1 cellular context compared by ENCODE assay signal in the genomic region with DNA sequence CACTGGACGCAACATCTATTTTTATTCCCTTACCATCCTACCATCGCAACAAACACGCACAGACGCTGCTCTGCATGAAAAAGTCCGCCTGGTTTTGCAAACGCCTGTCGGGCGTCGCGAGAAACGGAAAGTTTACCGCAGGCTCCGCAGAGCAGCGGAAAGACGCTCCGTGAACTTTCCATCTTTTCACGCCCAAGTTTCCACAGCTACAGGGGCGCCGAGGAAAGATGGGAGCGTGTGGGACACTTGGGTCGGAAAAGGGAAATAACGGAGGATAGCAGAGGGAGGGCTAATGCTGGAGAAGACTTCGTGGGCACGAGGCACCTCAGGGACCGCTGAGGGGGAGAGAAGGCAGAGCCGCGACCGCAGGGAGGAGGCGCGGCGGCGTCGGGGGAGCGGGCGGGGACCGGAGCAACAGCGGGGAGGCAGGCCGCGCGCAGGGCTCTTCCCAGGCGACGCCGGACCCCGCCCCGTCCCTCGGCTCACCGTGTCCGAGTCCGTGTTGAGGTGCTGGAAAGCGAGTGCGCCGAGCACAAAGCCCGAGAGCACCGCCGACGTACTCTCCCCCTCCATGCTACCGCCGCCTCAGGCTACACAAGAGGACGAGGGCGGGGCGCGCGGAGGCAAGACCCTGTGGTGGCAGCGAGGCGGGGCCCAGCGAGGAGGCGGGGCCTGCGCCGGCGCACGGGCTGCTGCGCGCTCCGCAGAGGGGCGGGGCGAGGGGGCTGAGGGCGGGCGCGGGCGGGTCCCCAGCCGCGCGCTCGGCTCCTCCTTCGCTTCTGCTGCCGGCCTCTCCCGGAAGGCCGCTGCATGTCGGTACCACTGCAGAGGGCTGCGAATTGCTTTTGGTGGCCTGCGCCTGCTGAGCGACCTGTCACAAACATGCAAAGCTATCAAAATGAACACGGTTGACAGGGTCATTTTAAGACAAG.
TF ChIP-seq lines count a peak whose summit lies in the region.

A gene (minus strand): TSS at position 601 of the 932 bp plus-strand sequence. CDS start 28 bp downstream, at position 573.

TF ChIP-seq in HepG2, 621 proteins besides CTCF, POLR2A, EP300 and RAD21 (continued from another document and continues in another):
- TF ChIP-seq, protein P1, sequence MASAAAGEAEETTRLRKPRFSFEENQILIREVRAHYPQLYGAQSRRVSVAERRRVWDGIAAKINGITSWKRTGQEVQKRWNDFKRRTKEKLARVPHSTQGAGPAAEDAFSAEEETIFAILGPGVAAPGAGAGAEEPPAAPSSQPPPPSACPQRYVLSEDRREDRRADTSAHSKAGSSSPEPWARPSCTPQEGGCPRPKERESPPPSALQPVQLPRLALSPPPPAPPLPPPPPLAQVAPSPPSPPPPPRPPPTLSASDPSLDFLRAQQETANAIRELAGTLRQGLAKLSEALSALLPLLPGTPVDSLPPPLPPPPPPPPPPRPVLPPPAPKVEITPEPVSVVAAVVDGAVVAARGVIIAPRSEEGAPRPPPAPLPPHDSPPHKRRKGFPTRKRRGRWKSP (CRISPR knock-in tag; IDR thresholded peaks at IDR 0.05), result peak; percentile 94
- TF ChIP-seq, protein P2, sequence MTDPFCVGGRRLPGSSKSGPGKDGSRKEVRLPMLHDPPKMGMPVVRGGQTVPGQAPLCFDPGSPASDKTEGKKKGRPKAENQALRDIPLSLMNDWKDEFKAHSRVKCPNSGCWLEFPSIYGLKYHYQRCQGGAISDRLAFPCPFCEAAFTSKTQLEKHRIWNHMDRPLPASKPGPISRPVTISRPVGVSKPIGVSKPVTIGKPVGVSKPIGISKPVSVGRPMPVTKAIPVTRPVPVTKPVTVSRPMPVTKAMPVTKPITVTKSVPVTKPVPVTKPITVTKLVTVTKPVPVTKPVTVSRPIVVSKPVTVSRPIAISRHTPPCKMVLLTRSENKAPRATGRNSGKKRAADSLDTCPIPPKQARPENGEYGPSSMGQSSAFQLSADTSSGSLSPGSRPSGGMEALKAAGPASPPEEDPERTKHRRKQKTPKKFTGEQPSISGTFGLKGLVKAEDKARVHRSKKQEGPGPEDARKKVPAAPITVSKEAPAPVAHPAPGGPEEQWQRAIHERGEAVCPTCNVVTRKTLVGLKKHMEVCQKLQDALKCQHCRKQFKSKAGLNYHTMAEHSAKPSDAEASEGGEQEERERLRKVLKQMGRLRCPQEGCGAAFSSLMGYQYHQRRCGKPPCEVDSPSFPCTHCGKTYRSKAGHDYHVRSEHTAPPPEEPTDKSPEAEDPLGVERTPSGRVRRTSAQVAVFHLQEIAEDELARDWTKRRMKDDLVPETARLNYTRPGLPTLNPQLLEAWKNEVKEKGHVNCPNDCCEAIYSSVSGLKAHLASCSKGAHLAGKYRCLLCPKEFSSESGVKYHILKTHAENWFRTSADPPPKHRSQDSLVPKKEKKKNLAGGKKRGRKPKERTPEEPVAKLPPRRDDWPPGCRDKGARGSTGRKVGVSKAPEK (CRISPR knock-in tag; IDR thresholded peaks at IDR 0.05; ENCODE audit: borderline replicate concordance), result no peak
- TF ChIP-seq PCBP1 (IDR thresholded peaks at IDR 0.05; ENCODE audit: borderline replicate concordance, low read depth, low read length) (no peak), ZNF746 (CRISPR knock-in tag; IDR thresholded peaks at IDR 0.05) (peak; percentile 84), ZNF614 (CRISPR knock-in tag; IDR thresholded peaks at IDR 0.05; ENCODE audit: borderline replicate concordance) (peak; percentile 78), MAZ (IDR thresholded peaks at IDR 0.05; ENCODE audit: borderline replicate concordance, low read depth, low read length) (peak; percentile 68), MAZ (CRISPR knock-in tag; IDR thresholded peaks at IDR 0.05; ENCODE audit: low read depth) (peak; percentile 92), ARNT2 (CRISPR knock-in tag; IDR thresholded peaks at IDR 0.05; ENCODE audit: low read depth) (peak; percentile 82), ZNF468 (CRISPR knock-in tag; IDR thresholded peaks at IDR 0.05) (0 out of 2 replicates have a peak, but pooled peaks have one; percentile 70), CEBPG (CRISPR knock-in tag; IDR thresholded peaks at IDR 0.05) (no peak), ZNF883 (CRISPR knock-in tag; IDR thresholded peaks at IDR 0.05; ENCODE audit: not compliant biosample characterization) (peak; percentile 96), ZSCAN20 (CRISPR knock-in tag; IDR thresholded peaks at IDR 0.05; ENCODE audit: borderline replicate concordance) (0 out of 2 replicates have a peak, but pooled peaks have one; percentile 74), ARNTL (CRISPR knock-in tag; IDR thresholded peaks at IDR 0.05) (no peak), ZNF768 (CRISPR knock-in tag; IDR thresholded peaks at IDR 0.05) (peak; percentile 59; the same call in 1 of the 2 replicates), SOX13 (IDR thresholded peaks at IDR 0.05) (peak; percentile 48; the same call in 1 of the 2 replicates), SOX13 (CRISPR knock-in tag; conservative IDR thresholded peaks at IDR 0.05 in 1 of 2, IDR thresholded peaks at IDR 0.05 in 1 of 2) (no peak; a peak in 2 of 4 replicates), ZSCAN12 (CRISPR knock-in tag; IDR thresholded peaks at IDR 0.05) (no peak), BORCS8-MEF2B (CRISPR knock-in tag; IDR thresholded peaks at IDR 0.05) (peak; percentile 96), NFKBIZ (CRISPR knock-in tag; IDR thresholded peaks at IDR 0.05) (0 out of 2 replicates have a peak, but pooled peaks have one; percentile 62), SATB2 (CRISPR knock-in tag; IDR thresholded peaks at IDR 0.05) (0 out of 2 replicates have a peak, but pooled peaks have one; percentile 27), CBX2 (IDR thresholded peaks at IDR 0.05; ENCODE audit: low read depth, low read length) (no peak), CBX2 (CRISPR knock-in tag; IDR thresholded peaks at IDR 0.05; ENCODE audit: low read depth) (peak; percentile 78; the same call in 1 of the 2 replicates), FOSL2 (CRISPR knock-in tag; IDR thresholded peaks at IDR 0.05) (peak; percentile 29), ZNF619 (CRISPR knock-in tag; IDR thresholded peaks at IDR 0.05) (peak; percentile 94; the same call in 1 of the 2 replicates), ZNF441 (CRISPR knock-in tag; IDR thresholded peaks at IDR 0.05; ENCODE audit: borderline replicate concordance) (0 out of 2 replicates have a peak, but pooled peaks have one; percentile 25), KDM2A (CRISPR knock-in tag; IDR thresholded peaks at IDR 0.05; ENCODE audit: borderline replicate concordance, low read depth) (peak; percentile 89), ZNF451 (CRISPR knock-in tag; IDR thresholded peaks at IDR 0.05) (0 out of 2 replicates have a peak, but pooled peaks have one; percentile 83), KAT7 (CRISPR knock-in tag; IDR thresholded peaks at IDR 0.05; ENCODE audit: borderline replicate concordance) (peak; percentile 79; the same call in 1 of the 2 replicates), SRY (CRISPR knock-in tag; IDR thresholded peaks at IDR 0.05) (peak; percentile 91; the same call in 1 of the 2 replicates)
- TF ChIP-seq, protein P3, sequence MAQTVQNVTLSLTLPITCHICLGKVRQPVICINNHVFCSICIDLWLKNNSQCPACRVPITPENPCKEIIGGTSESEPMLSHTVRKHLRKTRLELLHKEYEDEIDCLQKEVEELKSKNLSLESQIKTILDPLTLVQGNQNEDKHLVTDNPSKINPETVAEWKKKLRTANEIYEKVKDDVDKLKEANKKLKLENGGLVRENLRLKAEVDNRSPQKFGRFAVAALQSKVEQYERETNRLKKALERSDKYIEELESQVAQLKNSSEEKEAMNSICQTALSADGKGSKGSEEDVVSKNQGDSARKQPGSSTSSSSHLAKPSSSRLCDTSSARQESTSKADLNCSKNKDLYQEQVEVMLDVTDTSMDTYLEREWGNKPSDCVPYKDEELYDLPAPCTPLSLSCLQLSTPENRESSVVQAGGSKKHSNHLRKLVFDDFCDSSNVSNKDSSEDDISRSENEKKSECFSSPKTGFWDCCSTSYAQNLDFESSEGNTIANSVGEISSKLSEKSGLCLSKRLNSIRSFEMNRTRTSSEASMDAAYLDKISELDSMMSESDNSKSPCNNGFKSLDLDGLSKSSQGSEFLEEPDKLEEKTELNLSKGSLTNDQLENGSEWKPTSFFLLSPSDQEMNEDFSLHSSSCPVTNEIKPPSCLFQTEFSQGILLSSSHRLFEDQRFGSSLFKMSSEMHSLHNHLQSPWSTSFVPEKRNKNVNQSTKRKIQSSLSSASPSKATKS (CRISPR knock-in tag; IDR thresholded peaks at IDR 0.05), result no peak
- TF ChIP-seq, protein P4, sequence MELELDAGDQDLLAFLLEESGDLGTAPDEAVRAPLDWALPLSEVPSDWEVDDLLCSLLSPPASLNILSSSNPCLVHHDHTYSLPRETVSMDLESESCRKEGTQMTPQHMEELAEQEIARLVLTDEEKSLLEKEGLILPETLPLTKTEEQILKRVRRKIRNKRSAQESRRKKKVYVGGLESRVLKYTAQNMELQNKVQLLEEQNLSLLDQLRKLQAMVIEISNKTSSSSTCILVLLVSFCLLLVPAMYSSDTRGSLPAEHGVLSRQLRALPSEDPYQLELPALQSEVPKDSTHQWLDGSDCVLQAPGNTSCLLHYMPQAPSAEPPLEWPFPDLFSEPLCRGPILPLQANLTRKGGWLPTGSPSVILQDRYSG (CRISPR knock-in tag; IDR thresholded peaks at IDR 0.05), result peak; percentile 68; the same call in 1 of the 2 replicates
- TF ChIP-seq, protein P5, sequence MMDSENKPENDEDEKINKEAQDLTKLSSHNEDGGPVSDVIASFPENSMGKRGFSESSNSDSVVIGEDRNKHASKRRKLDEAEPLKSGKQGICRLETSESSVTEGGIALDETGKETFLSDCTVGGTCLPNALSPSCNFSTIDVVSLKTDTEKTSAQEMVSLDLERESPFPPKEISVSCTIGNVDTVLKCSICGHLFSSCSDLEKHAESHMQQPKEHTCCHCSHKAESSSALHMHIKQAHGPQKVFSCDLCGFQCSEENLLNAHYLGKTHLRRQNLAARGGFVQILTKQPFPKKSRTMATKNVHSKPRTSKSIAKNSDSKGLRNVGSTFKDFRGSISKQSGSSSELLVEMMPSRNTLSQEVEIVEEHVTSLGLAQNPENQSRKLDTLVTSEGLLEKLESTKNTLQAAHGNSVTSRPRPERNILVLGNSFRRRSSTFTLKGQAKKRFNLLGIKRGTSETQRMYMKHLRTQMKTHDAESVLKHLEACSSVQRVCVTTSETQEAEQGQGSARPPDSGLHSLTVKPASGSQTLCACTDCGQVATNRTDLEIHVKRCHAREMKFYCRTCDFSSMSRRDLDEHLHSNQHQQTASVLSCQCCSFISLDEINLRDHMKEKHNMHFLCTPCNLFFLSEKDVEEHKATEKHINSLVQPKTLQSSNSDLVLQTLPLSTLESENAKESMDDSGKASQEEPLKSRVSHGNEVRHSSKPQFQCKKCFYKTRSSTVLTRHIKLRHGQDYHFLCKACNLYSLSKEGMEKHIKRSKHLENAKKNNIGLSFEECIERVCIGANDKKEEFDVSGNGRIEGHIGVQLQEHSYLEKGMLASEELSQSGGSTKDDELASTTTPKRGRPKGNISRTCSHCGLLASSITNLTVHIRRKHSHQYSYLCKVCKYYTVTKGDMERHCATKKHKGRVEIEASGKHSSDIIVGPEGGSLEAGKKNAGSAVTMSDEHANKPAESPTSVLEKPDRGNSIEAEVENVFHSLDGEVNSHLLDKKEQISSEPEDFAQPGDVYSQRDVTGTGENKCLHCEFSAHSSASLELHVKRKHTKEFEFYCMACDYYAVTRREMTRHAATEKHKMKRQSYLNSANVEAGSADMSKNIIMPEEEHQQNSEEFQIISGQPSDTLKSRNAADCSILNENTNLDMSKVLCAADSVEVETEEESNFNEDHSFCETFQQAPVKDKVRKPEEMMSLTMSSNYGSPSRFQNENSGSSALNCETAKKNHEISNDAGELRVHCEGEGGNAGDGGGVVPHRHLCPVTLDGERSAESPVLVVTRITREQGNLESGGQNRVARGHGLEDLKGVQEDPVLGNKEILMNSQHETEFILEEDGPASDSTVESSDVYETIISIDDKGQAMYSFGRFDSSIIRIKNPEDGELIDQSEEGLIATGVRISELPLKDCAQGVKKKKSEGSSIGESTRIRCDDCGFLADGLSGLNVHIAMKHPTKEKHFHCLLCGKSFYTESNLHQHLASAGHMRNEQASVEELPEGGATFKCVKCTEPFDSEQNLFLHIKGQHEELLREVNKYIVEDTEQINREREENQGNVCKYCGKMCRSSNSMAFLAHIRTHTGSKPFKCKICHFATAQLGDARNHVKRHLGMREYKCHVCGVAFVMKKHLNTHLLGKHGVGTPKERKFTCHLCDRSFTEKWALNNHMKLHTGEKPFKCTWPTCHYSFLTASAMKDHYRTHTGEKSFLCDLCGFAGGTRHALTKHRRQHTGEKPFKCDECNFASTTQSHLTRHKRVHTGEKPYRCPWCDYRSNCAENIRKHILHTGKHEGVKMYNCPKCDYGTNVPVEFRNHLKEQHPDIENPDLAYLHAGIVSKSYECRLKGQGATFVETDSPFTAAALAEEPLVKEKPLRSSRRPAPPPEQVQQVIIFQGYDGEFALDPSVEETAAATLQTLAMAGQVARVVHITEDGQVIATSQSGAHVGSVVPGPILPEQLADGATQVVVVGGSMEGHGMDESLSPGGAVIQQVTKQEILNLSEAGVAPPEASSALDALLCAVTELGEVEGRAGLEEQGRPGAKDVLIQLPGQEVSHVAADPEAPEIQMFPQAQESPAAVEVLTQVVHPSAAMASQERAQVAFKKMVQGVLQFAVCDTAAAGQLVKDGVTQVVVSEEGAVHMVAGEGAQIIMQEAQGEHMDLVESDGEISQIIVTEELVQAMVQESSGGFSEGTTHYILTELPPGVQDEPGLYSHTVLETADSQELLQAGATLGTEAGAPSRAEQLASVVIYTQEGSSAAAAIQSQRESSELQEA (CRISPR knock-in tag; IDR thresholded peaks at IDR 0.05; ENCODE audit: not compliant biosample characterization), result peak; percentile 82
- TF ChIP-seq, protein P6, sequence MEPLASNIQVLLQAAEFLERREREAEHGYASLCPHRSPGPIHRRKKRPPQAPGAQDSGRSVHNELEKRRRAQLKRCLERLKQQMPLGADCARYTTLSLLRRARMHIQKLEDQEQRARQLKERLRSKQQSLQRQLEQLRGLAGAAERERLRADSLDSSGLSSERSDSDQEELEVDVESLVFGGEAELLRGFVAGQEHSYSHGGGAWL (CRISPR knock-in tag; IDR thresholded peaks at IDR 0.05), result peak; percentile 90
- TF ChIP-seq, protein P7, sequence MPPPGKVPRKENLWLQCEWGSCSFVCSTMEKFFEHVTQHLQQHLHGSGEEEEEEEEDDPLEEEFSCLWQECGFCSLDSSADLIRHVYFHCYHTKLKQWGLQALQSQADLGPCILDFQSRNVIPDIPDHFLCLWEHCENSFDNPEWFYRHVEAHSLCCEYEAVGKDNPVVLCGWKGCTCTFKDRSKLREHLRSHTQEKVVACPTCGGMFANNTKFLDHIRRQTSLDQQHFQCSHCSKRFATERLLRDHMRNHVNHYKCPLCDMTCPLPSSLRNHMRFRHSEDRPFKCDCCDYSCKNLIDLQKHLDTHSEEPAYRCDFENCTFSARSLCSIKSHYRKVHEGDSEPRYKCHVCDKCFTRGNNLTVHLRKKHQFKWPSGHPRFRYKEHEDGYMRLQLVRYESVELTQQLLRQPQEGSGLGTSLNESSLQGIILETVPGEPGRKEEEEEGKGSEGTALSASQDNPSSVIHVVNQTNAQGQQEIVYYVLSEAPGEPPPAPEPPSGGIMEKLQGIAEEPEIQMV (CRISPR knock-in tag; IDR thresholded peaks at IDR 0.05; ENCODE audit: low read depth), result peak; percentile 72; the same call in 1 of the 2 replicates
